Comparison of ENCODE assay signal across 25 cellular contexts in genomic region chr1:111471538-111471937, GRCh38. TPM values are rescaled to one million over a fixed set of nuclear protein-coding genes. Genes with fewer than 3 reads are reported as not detected.
A peak's percentile ranks its signal among the peaks of the same experiment; 100 is the strongest.
DNase-seq lines count a peak whose midpoint lies in the region; ATAC-seq and TF ChIP-seq lines count a peak whose summit lies in the region.
"Had no signal": no experiment of that assay in that cellular context is flagged by ENCODE, and none has a peak within 500 bp of the region (broad histone marks: within the 10 kb centered on the region; RNA-seq: fewer than 3 reads in every experiment).

No MANE protein-coding gene starts in this region.

- ATAC-seq in DND-41 (ENCODE audit: insufficient read depth, low read depth) (no peak), memory B cell (ENCODE audit: low read depth) (peak; percentile 9), GM23338 (no peak)
- ATAC-seq: Panc1 had no signal

- H3K9ac ChIP-seq in DND-41 (ENCODE audit: low read depth, low read length) = peak overlapping the region; percentile 31
- H3K9ac ChIP-seq: GM23248 had no signal

- H3K9me3 Mint-ChIP-seq in memory B cell (no peaks in the 10 kb centered on the region), GM23338 (no peaks in the 10 kb centered on the region)
- H3K9me3 Mint-ChIP-seq: activated B cell treated with CpG ODN at 0.5 μM for 24 hours; brain; natural killer cell treated with Interleukin-12 subunit alpha and Interleukin-12 subunit beta and Interleukin-15 and Interleukin-18, amount 100 ng/mL, for 72 hours had no signal

- H3K79me2 ChIP-seq in DND-41 (ENCODE audit: insufficient read depth, low read length) (no peaks in the 10 kb centered on the region), GM23338 (replicated peaks; ENCODE audit: insufficient read depth) (no peaks in the 10 kb centered on the region)

- H3K9me3 ChIP-seq in DND-41 (ENCODE audit: insufficient read depth, low read length, severe bottlenecking) = no peaks in the 10 kb centered on the region
- H3K9me3 ChIP-seq in Peyer's patch = no peaks in the 10 kb centered on the region
- no peaks in the 10 kb centered on the region for H3K9me3 ChIP-seq in thymus (ENCODE audit: control insufficient read depth)
- H3K9me3 ChIP-seq in MG63 = no peaks in the 10 kb centered on the region
- H3K9me3 ChIP-seq: pancreas, testis had no signal

- H3K4me1 ChIP-seq in DND-41 (ENCODE audit: insufficient read depth, low read length) = peaks cover 32% of the 10 kb centered on the region
- peaks cover 0 to 15% (median 0%) of the 10 kb centered on the region in 4 donors for H3K4me1 ChIP-seq in Peyer's patch
- peaks cover 15% of the 10 kb centered on the region for H3K4me1 ChIP-seq in thymus (ENCODE audit: control insufficient read depth, insufficient read depth, low read length)
- no peaks in the 10 kb centered on the region for H3K4me1 ChIP-seq in GM23338 (ENCODE audit: insufficient read depth)

- H3K4me2 ChIP-seq in DND-41 (ENCODE audit: insufficient read depth, low read length) (peak overlapping the region; percentile 56), GM23338 (no peak overlapping the region)

- intact Hi-C loops in posterior cingulate gyrus (cut with DNase I) = no loop called here

- H3K27ac ChIP-seq in DND-41 (ENCODE audit: low read length) (peak overlapping the region; percentile 88), Peyer's patch (peak overlapping the region in 3 of 4 donors; percentile 29 to 76 (median 71)), thymus (ENCODE audit: low read depth) (peak overlapping the region; percentile 78), GM23338 (ENCODE audit: low read depth) (no peak overlapping the region)
- H3K27ac ChIP-seq: GM23248, pancreas, testis had no signal

- WGBS in thymus = over 99% methylated on average over 3 of the region's 3 CpGs

- H3K36me3 ChIP-seq in DND-41 (ENCODE audit: insufficient read depth, low read length) (peaks cover 32% of the 10 kb centered on the region; the same call in 1 of the 2 replicates), Peyer's patch (peaks cover 0 to 30% (median 0%) of the 10 kb centered on the region in 3 donors), thymus (ENCODE audit: control insufficient read depth, insufficient read depth) (peaks cover 19% of the 10 kb centered on the region), GM23338 (ENCODE audit: insufficient read depth) (no peaks in the 10 kb centered on the region), MG63 (peaks cover 22% of the 10 kb centered on the region)
- H3K36me3 ChIP-seq: pancreas had no signal

- peaks cover 6% of the 10 kb centered on the region for H3K36me3 Mint-ChIP-seq in memory B cell
- H3K36me3 Mint-ChIP-seq in GM23338 (ENCODE audit: low read depth) = no peaks in the 10 kb centered on the region
- H3K36me3 Mint-ChIP-seq: natural killer cell treated with Interleukin-12 subunit alpha and Interleukin-12 subunit beta and Interleukin-15 and Interleukin-18, amount 100 ng/mL, for 72 hours had no signal

- no peaks in the 10 kb centered on the region; the same call in 1 of the 2 replicates for H3K9me2 ChIP-seq in GM23338 (ENCODE audit: insufficient read depth)

- H3F3A ChIP-seq in GM23338 (replicated peaks; ENCODE audit: low read depth) = no peaks in the 10 kb centered on the region

- H3K4me3 Mint-ChIP-seq in memory B cell (peak overlapping the region; percentile 27), GM23338 (no peak overlapping the region)
- H3K4me3 Mint-ChIP-seq: brain had no signal

- DNase-seq in DND-41 = no peak
- no peak for DNase-seq in Peyer's patch
- DNase-seq in memory B cell (ENCODE audit: low spot score in 2 of 2) = no peak
- DNase-seq in GM23338 (ENCODE audit: low spot score) = no peak
- no peak for DNase-seq in posterior cingulate gyrus
- DNase-seq in MG63 = no peak
- DNase-seq: activated gamma-delta T cell, DMS79 treated with DMSO at 0.1 percent for 48 hours, erythroblast, foreskin melanocyte, GM23248, NCI-H1105, NCI-H2081, NCI-H446 had no signal

- H3K4me1 Mint-ChIP-seq in memory B cell (peaks cover 20% of the 10 kb centered on the region), GM23338 (no peaks in the 10 kb centered on the region)
- H3K4me1 Mint-ChIP-seq: brain had no signal

- H4K20me1 ChIP-seq in DND-41 (ENCODE audit: insufficient read depth, low read length) = no peaks in the 10 kb centered on the region
- no peaks in the 10 kb centered on the region for H4K20me1 ChIP-seq in GM23338 (replicated peaks; ENCODE audit: insufficient read depth)

- H2AFZ ChIP-seq in DND-41 (ENCODE audit: low read depth, low read length) = peak overlapping the region; percentile 71
- no peak overlapping the region for H2AFZ ChIP-seq in GM23338
- H2AFZ ChIP-seq: GM23248 had no signal

- H3K4me3 ChIP-seq in DND-41 (ENCODE audit: low read depth in 1 of 2, low read length in 2 of 2) = peak overlapping the region in 1 of 2 experiments; percentile 37; a peak in 1 of 4 replicates
- H3K4me3 ChIP-seq in Peyer's patch = no peak overlapping the region
- H3K4me3 ChIP-seq in thymus (ENCODE audit: low read length) = no peak overlapping the region
- H3K4me3 ChIP-seq in GM23338 = no peak overlapping the region
- H3K4me3 ChIP-seq in MG63 = no peak overlapping the region
- H3K4me3 ChIP-seq: GM23248, pancreas, testis had no signal

- TF ChIP-seq CTCF in DND-41 (IDR thresholded peaks at IDR 0.05; ENCODE audit: borderline replicate concordance, extremely low read depth, low read length, poor library complexity, severe bottlenecking) (no peak), Peyer's patch (IDR thresholded peaks at IDR 0.05) (no peak), GM23338 (conservative IDR thresholded peaks at IDR 0.05; ENCODE audit: low read depth in 2 of 2) (no peak)

- H3K27me3 ChIP-seq in DND-41 (ENCODE audit: insufficient read depth, low read length, poor library complexity) = no peaks in the 10 kb centered on the region
- no peaks in the 10 kb centered on the region for H3K27me3 ChIP-seq in Peyer's patch
- H3K27me3 ChIP-seq in thymus (ENCODE audit: control insufficient read depth, insufficient read depth) = no peaks in the 10 kb centered on the region
- no peaks in the 10 kb centered on the region for H3K27me3 ChIP-seq in GM23338 (ENCODE audit: insufficient read depth)
- H3K27me3 ChIP-seq in MG63 = no peaks in the 10 kb centered on the region
- H3K27me3 ChIP-seq: pancreas, testis had no signal

- H3K27me3 Mint-ChIP-seq in memory B cell (no peaks in the 10 kb centered on the region), GM23338 (ENCODE audit: insufficient read depth, low read depth, poor library complexity) (no peaks in the 10 kb centered on the region)
- H3K27me3 Mint-ChIP-seq: activated B cell treated with CpG ODN at 0.5 μM for 24 hours; brain; natural killer cell treated with Interleukin-12 subunit alpha and Interleukin-12 subunit beta and Interleukin-15 and Interleukin-18, amount 100 ng/mL, for 72 hours had no signal

- H3K27ac Mint-ChIP-seq in memory B cell (no peak overlapping the region), GM23338 (no peak overlapping the region)
- H3K27ac Mint-ChIP-seq: activated B cell treated with CpG ODN at 0.5 μM for 24 hours; brain; natural killer cell treated with Interleukin-12 subunit alpha and Interleukin-12 subunit beta and Interleukin-15 and Interleukin-18, amount 100 ng/mL, for 72 hours had no signal

- no peak for TF ChIP-seq POLR2A in Peyer's patch (IDR thresholded peaks at IDR 0.05)

TF ChIP-seq in GM23338, 12 proteins besides CTCF, POLR2A, EP300 and RAD21 (continues in another document):
- no peak for TF ChIP-seq CREB1 (CRISPR knock-in tag; IDR thresholded peaks at IDR 0.05; ENCODE audit: low read depth)
- TF ChIP-seq NANOG (IDR thresholded peaks at IDR 0.05; ENCODE audit: borderline replicate concordance) = no peak

RNA-seq across cellular contexts. Expression of gene C1orf162, which starts 2.2 kb away (rescaled TPM):
- total RNA-seq in Peyer's patch = 10 to 100 TPM in 1 of 4 donors, 1 to 10 TPM in 3; 3.9 to 30.5 (median 6.8) TPM
- 98.7 TPM for polyA plus RNA-seq in thymus
- 0.16 and 0.69 TPM in 2 replicates for total RNA-seq in GM23338 (2014; rRNA removed; shearing (Covaris generic))
- polyA plus RNA-seq in GM23338 (2016; fragmentation: Nextera tagmentation; extraction: Ambion mirVana) = 0.28 and 0.47 TPM in 2 replicates
- 0.26 and 1.4 TPM in 2 replicates for total RNA-seq in MG63 (2014; rRNA removed; shearing (Covaris generic); ENCODE audit: low replicate concordance)
- total RNA-seq: GM23248, SK-MEL-5 had no signal

RNA-seq across cellular contexts. Expression of gene ATP5PB, which starts 22.3 kb away (rescaled TPM):
- total RNA-seq in Peyer's patch = 100 to 1,000 TPM in 3 of 4 donors, 10 to 100 TPM in 1; 86.6 to 271 (median 136) TPM
- 311 TPM for polyA plus RNA-seq in thymus
- 272 and 300 TPM in 2 replicates for total RNA-seq in GM23338 (2014; rRNA removed; shearing (Covaris generic))
- 260 and 279 TPM in 2 replicates for polyA plus RNA-seq in GM23338 (2016; fragmentation: Nextera tagmentation; extraction: Ambion mirVana)
- 440 and 880 TPM in 2 replicates for total RNA-seq in MG63 (2014; rRNA removed; shearing (Covaris generic); ENCODE audit: low replicate concordance)

RNA-seq across cellular contexts. Expression of gene WDR77, which starts 22.5 kb away (rescaled TPM):
- total RNA-seq in Peyer's patch = 10 to 100 TPM; 19.0 to 33.0 (median 26.4) TPM
- 29.6 TPM for polyA plus RNA-seq in thymus
- total RNA-seq in GM23338 (2014; rRNA removed; shearing (Covaris generic)) = 111 and 117 TPM in 2 replicates
- 75.0 and 85.9 TPM in 2 replicates for polyA plus RNA-seq in GM23338 (2016; fragmentation: Nextera tagmentation; extraction: Ambion mirVana)
- total RNA-seq in MG63 (2014; rRNA removed; shearing (Covaris generic); ENCODE audit: low replicate concordance) = 93.2 and 154 TPM in 2 replicates

RNA-seq across cellular contexts. Expression of gene ADORA3, which starts 31.9 kb away (rescaled TPM):
- total RNA-seq in Peyer's patch = 10 to 100 TPM in 1 of 4 donors, 1 to 10 TPM in 2, not detected in 1; 2.3 to 14.9 (median 4.7) TPM
- polyA plus RNA-seq in thymus = 11.0 TPM
- total RNA-seq in GM23338 (2014; rRNA removed; shearing (Covaris generic)) = not detected in 2 replicates
- polyA plus RNA-seq in GM23338 (2016; fragmentation: Nextera tagmentation; extraction: Ambion mirVana) = not detected in 2 replicates
- not detected in 2 replicates for total RNA-seq in MG63 (2014; rRNA removed; shearing (Covaris generic); ENCODE audit: low replicate concordance)
- total RNA-seq: activated B cell treated with CpG ODN at 0.5 μM for 24 hours; chondrocyte; GM23248; LHCN-M2; natural killer cell treated with Interleukin-12 subunit alpha and Interleukin-12 subunit beta and Interleukin-15 and Interleukin-18, amount 100 ng/mL, for 72 hours; SK-MEL-5 had no signal
- polyA plus RNA-seq: GM23248 had no signal

RNA-seq across cellular contexts. Expression of gene TMIGD3, which starts 31.9 kb away (rescaled TPM):
- total RNA-seq in Peyer's patch = 10 to 100 TPM in 1 of 4 donors, 1 to 10 TPM in 2, not detected in 1; 2.1 to 27.2 (median 6.4) TPM
- 28.2 TPM for polyA plus RNA-seq in thymus
- total RNA-seq in GM23338 (2014; rRNA removed; shearing (Covaris generic)) = not detected in 2 replicates
- not detected in 2 replicates for polyA plus RNA-seq in GM23338 (2016; fragmentation: Nextera tagmentation; extraction: Ambion mirVana)
- total RNA-seq in MG63 (2014; rRNA removed; shearing (Covaris generic); ENCODE audit: low replicate concordance) = not detected in 2 replicates
- total RNA-seq: activated B cell treated with CpG ODN at 0.5 μM for 24 hours; chondrocyte; GM23248; LHCN-M2; natural killer cell treated with Interleukin-12 subunit alpha and Interleukin-12 subunit beta and Interleukin-15 and Interleukin-18, amount 100 ng/mL, for 72 hours; T-helper 2 cell treated with Interferon-gamma antibody and Interleukin-4, amounts not matched to agents 100 ng/mL and 5 ng/mL, for 36 hours had no signal
- polyA plus RNA-seq: GM23248 had no signal
